In the genomic region with DNA sequence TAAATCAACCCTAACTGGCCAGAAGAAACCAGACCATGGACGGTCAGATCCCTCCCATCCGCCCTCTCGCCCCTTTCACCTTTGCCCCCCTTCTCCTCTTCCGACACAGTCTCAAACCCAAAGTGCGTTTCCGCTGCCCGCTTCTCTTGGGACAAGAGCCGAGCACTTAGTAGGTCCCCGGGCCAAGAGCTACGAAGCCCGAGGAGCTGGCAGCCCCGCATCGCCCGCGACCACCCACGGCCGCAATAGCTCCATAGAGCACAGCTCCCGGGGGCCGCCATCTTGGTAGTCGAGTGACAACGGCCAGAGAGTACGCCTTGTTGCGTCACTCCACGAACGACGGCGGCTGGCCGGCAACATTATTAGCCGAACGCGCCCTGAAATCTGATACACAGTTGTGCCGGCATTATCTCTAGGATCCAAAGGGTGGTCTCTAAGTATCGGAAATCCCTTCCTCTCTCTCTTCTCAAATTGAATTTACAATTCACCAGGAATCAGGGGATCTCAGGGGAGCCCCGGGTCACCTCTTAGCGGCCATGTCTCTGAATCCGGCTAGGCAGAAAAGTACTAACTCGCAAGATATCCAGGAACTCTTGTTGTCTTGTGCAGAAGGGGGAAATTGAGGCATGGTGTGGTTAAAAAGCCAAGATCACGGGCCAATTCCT, we compare ENCODE assay signal across 2 cellular contexts.
TF ChIP-seq lines count a peak whose summit lies in the region.

A gene with protein sequence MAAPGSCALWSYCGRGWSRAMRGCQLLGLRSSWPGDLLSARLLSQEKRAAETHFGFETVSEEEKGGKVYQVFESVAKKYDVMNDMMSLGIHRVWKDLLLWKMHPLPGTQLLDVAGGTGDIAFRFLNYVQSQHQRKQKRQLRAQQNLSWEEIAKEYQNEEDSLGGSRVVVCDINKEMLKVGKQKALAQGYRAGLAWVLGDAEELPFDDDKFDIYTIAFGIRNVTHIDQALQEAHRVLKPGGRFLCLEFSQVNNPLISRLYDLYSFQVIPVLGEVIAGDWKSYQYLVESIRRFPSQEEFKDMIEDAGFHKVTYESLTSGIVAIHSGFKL (minus strand): TSS at position 298 of the 665 bp plus-strand sequence. CDS start 17 bp downstream, at position 281.

TF ChIP-seq in HCT116, 20 proteins besides CTCF, POLR2A, EP300 and RAD21 (continued from another document):
- peak; percentile 97 for TF ChIP-seq YY1 (IDR thresholded peaks at IDR 0.05; ENCODE audit: extremely low read depth, insufficient replicate concordance, low read depth, low read length)
- no peak for TF ChIP-seq ZFX (IDR thresholded peaks at IDR 0.05)
- no peak for TF ChIP-seq EZH2phosphoT487 (IDR thresholded peaks at IDR 0.05; ENCODE audit: borderline replicate concordance)
- TF ChIP-seq SIN3A (IDR thresholded peaks at IDR 0.05; ENCODE audit: low read depth) = peak; percentile 68
- peak; percentile 63 for TF ChIP-seq EGR1 (IDR thresholded peaks at IDR 0.05; ENCODE audit: low read depth)
- no peak for TF ChIP-seq EZH2 (IDR thresholded peaks at IDR 0.05)
- TF ChIP-seq ELF1 (IDR thresholded peaks at IDR 0.05; ENCODE audit: borderline replicate concordance, low read depth) = no peak; the same call in 1 of the 2 replicates
- TF ChIP-seq FOSL1 (IDR thresholded peaks at IDR 0.05; ENCODE audit: low read depth) = no peak
- TF ChIP-seq, protein P1, sequence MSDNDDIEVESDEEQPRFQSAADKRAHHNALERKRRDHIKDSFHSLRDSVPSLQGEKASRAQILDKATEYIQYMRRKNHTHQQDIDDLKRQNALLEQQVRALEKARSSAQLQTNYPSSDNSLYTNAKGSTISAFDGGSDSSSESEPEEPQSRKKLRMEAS (IDR thresholded peaks at IDR 0.05) = peak; percentile 53
- peak; percentile 92 for TF ChIP-seq POLR2AphosphoS5 (IDR thresholded peaks at IDR 0.05; ENCODE audit: low read depth, low read length)
- TF ChIP-seq JUND (IDR thresholded peaks at IDR 0.05) = 0 out of 2 replicates have a peak, but pooled peaks have one; percentile 7
- TF ChIP-seq, protein P2, sequence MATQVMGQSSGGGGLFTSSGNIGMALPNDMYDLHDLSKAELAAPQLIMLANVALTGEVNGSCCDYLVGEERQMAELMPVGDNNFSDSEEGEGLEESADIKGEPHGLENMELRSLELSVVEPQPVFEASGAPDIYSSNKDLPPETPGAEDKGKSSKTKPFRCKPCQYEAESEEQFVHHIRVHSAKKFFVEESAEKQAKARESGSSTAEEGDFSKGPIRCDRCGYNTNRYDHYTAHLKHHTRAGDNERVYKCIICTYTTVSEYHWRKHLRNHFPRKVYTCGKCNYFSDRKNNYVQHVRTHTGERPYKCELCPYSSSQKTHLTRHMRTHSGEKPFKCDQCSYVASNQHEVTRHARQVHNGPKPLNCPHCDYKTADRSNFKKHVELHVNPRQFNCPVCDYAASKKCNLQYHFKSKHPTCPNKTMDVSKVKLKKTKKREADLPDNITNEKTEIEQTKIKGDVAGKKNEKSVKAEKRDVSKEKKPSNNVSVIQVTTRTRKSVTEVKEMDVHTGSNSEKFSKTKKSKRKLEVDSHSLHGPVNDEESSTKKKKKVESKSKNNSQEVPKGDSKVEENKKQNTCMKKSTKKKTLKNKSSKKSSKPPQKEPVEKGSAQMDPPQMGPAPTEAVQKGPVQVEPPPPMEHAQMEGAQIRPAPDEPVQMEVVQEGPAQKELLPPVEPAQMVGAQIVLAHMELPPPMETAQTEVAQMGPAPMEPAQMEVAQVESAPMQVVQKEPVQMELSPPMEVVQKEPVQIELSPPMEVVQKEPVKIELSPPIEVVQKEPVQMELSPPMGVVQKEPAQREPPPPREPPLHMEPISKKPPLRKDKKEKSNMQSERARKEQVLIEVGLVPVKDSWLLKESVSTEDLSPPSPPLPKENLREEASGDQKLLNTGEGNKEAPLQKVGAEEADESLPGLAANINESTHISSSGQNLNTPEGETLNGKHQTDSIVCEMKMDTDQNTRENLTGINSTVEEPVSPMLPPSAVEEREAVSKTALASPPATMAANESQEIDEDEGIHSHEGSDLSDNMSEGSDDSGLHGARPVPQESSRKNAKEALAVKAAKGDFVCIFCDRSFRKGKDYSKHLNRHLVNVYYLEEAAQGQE (IDR thresholded peaks at IDR 0.05; ENCODE audit: low read depth) = no peak
- TF ChIP-seq SP1 (IDR thresholded peaks at IDR 0.05; ENCODE audit: low read depth) = peak; percentile 70
- peak; percentile 76; the same call in 1 of the 2 replicates for TF ChIP-seq CBX3 (IDR thresholded peaks at IDR 0.05; ENCODE audit: low read depth)
- TF ChIP-seq SRF (IDR thresholded peaks at IDR 0.05; ENCODE audit: low read depth) = no peak
- no peak for TF ChIP-seq ZNF274 (IDR thresholded peaks at IDR 0.05; ENCODE audit: low read depth, low read length)
- peak; percentile 75 for TF ChIP-seq TCF7L2 (IDR thresholded peaks at IDR 0.05; ENCODE audit: borderline replicate concordance, extremely low read depth, insufficient read depth, insufficient read length)
- TF ChIP-seq, protein P3, sequence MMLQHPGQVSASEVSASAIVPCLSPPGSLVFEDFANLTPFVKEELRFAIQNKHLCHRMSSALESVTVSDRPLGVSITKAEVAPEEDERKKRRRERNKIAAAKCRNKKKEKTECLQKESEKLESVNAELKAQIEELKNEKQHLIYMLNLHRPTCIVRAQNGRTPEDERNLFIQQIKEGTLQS (IDR thresholded peaks at IDR 0.05) = no peak

TF ChIP-seq in SK-N-SH treated with all-trans-retinoic acid at 6 μM for 48 hours, 23 proteins besides CTCF, POLR2A, EP300 and RAD21 (continued from another document):
- no peak for TF ChIP-seq SNAI2 (CRISPR knock-in tag; IDR thresholded peaks at IDR 0.05)
- TF ChIP-seq, protein P4, sequence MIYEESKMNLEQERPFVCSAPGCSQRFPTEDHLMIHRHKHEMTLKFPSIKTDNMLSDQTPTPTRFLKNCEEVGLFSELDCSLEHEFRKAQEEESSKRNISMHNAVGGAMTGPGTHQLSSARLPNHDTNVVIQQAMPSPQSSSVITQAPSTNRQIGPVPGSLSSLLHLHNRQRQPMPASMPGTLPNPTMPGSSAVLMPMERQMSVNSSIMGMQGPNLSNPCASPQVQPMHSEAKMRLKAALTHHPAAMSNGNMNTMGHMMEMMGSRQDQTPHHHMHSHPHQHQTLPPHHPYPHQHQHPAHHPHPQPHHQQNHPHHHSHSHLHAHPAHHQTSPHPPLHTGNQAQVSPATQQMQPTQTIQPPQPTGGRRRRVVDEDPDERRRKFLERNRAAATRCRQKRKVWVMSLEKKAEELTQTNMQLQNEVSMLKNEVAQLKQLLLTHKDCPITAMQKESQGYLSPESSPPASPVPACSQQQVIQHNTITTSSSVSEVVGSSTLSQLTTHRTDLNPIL (CRISPR knock-in tag; IDR thresholded peaks at IDR 0.05; ENCODE audit: low read depth) = no peak
- no peak for TF ChIP-seq ISL1 (CRISPR knock-in tag; IDR thresholded peaks at IDR 0.05)
- TF ChIP-seq CSDC2 (CRISPR knock-in tag; IDR thresholded peaks at IDR 0.05) = 0 out of 2 replicates have a peak, but pooled peaks have one; percentile 51
- TF ChIP-seq GLIS3 (CRISPR knock-in tag; IDR thresholded peaks at IDR 0.05) = no peak
- no peak for TF ChIP-seq ZNF565 (CRISPR knock-in tag; conservative IDR thresholded peaks at IDR 0.05; ENCODE audit: low read depth)
- TF ChIP-seq, protein P5, sequence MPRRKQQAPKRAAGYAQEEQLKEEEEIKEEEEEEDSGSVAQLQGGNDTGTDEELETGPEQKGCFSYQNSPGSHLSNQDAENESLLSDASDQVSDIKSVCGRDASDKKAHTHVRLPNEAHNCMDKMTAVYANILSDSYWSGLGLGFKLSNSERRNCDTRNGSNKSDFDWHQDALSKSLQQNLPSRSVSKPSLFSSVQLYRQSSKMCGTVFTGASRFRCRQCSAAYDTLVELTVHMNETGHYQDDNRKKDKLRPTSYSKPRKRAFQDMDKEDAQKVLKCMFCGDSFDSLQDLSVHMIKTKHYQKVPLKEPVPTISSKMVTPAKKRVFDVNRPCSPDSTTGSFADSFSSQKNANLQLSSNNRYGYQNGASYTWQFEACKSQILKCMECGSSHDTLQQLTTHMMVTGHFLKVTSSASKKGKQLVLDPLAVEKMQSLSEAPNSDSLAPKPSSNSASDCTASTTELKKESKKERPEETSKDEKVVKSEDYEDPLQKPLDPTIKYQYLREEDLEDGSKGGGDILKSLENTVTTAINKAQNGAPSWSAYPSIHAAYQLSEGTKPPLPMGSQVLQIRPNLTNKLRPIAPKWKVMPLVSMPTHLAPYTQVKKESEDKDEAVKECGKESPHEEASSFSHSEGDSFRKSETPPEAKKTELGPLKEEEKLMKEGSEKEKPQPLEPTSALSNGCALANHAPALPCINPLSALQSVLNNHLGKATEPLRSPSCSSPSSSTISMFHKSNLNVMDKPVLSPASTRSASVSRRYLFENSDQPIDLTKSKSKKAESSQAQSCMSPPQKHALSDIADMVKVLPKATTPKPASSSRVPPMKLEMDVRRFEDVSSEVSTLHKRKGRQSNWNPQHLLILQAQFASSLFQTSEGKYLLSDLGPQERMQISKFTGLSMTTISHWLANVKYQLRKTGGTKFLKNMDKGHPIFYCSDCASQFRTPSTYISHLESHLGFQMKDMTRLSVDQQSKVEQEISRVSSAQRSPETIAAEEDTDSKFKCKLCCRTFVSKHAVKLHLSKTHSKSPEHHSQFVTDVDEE (CRISPR knock-in tag; IDR thresholded peaks at IDR 0.05) = peak; percentile 67; the same call in 1 of the 2 replicates
- no peak for TF ChIP-seq ZFP30 (CRISPR knock-in tag; IDR thresholded peaks at IDR 0.05)
- peak; percentile 4; the same call in 1 of the 2 replicates for TF ChIP-seq ZNF8 (CRISPR knock-in tag; IDR thresholded peaks at IDR 0.05)
- TF ChIP-seq OSR1 (CRISPR knock-in tag; IDR thresholded peaks at IDR 0.05) = no peak
- TF ChIP-seq, protein P6, sequence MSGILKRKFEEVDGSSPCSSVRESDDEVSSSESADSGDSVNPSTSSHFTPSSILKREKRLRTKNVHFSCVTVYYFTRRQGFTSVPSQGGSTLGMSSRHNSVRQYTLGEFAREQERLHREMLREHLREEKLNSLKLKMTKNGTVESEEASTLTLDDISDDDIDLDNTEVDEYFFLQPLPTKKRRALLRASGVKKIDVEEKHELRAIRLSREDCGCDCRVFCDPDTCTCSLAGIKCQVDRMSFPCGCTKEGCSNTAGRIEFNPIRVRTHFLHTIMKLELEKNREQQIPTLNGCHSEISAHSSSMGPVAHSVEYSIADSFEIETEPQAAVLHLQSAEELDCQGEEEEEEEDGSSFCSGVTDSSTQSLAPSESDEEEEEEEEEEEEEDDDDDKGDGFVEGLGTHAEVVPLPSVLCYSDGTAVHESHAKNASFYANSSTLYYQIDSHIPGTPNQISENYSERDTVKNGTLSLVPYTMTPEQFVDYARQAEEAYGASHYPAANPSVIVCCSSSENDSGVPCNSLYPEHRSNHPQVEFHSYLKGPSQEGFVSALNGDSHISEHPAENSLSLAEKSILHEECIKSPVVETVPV (CRISPR knock-in tag; IDR thresholded peaks at IDR 0.05) = no peak
- TF ChIP-seq TOX (CRISPR knock-in tag; IDR thresholded peaks at IDR 0.05; ENCODE audit: borderline replicate concordance) = no peak
- no peak for TF ChIP-seq ZNF70 (CRISPR knock-in tag; IDR thresholded peaks at IDR 0.05)
